22 cellular contexts compared by ENCODE assay signal in the genomic region with DNA sequence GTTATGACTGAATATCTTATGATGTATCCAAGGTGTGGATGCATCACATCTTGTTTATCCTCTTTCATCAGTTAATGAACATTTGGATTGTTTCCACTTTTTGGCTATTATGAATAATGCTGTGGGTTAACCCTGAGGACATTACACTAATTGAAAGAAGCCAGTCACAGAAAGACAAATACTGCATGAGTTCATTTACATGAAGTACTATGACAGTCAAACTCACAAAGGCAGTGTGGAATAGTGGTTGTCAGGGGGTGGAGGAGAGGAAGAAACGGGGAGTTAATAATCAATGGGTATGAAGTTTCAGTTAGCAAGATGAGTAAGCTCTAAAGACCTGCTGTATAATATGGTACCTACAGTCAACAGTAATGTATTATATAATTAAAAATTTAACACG.
DNase-seq lines count a peak whose midpoint lies in the region; ATAC-seq, FAIRE-seq and TF ChIP-seq lines count a peak whose summit lies in the region.
"Had no signal": no experiment of that assay in that cellular context is flagged by ENCODE, and none has a peak within 500 bp of the region (broad histone marks: within the 10 kb centered on the region; RNA-seq: fewer than 3 reads in every experiment).

No MANE protein-coding gene starts in this region.

- no peak for FAIRE-seq in frontal cortex (lab: Jason Lieb, UNC)
- FAIRE-seq: H1, small intestine, urothelium cell line had no signal

- H2AFZ ChIP-seq in OCI-LY3 (ENCODE audit: low read depth, low read length): no peak overlapping the region

- H3K9me3 ChIP-seq in OCI-LY3 (ENCODE audit: insufficient read depth, low read length) (no peaks in the 10 kb centered on the region), ovary (no peaks in the 10 kb centered on the region)
- H3K9me3 ChIP-seq: body of pancreas, colonic mucosa, prostate gland had no signal

- peaks cover 42% of the 10 kb centered on the region for H3K4me1 ChIP-seq in OCI-LY3 (ENCODE audit: low read length)
- H3K4me1 ChIP-seq in ovary (ENCODE audit: insufficient read depth): no peaks in the 10 kb centered on the region
- H3K4me1 ChIP-seq: body of pancreas, colonic mucosa, prostate gland had no signal

- DNase-seq in ovary (no peak), frontal cortex (ENCODE audit: low spot score in 2 of 2) (no peak), NCI-H82 (lab: John Stamatoyannopoulos, UW) (no peak)
- DNase-seq in stimulated activated CD4-positive, alpha-beta T cell treated with anti-CD3 and anti-CD28 coated beads, Interleukin-12 subunit alpha, Interleukin-12 subunit beta, amount 100 ng/mL, for 4 hours: no peak
- DNase-seq: activated CD4-positive, CD25-positive, alpha-beta regulatory T cell treated with anti-CD3 and anti-CD28 coated beads, Interleukin-2, amount 50 U/mL, for 72 hours; activated naive CD8-positive, alpha-beta T cell treated with anti-CD3 and anti-CD28 coated beads, Interleukin-2, amount 10 ng/mL, durations not matched to agents 7 days and 5 days; body of pancreas; CD8-positive, alpha-beta T cell; colonic mucosa; NCI-H146; nephron progenitor cell; small intestine; stimulated activated CD4-positive, alpha-beta T cell treated with anti-CD3 and anti-CD28 coated beads, Interleukin-4, amount 100 ng/mL, for 24 hours; T-helper 9 cell had no signal

- no peak overlapping the region for H3K9ac ChIP-seq in OCI-LY3 (ENCODE audit: low read length)

- intact Hi-C loops in ovary (cut with DNase I): no loop called here

- H3K27me3 ChIP-seq in OCI-LY3 (ENCODE audit: low read depth, low read length) (no peaks in the 10 kb centered on the region), ovary (no peaks in the 10 kb centered on the region)
- H3K27me3 ChIP-seq: body of pancreas, colonic mucosa had no signal

- H3K4me3 ChIP-seq in OCI-LY3 (ENCODE audit: low read length): no peak overlapping the region
- no peak overlapping the region for H3K4me3 ChIP-seq in ovary
- H3K4me3 ChIP-seq: body of pancreas, colonic mucosa, prostate gland, SK-N-MC had no signal

- WGBS in ovary, 3 donors: 74 to 85% (median 78%) methylated on average over 2 of the region's 2 CpGs

- TF ChIP-seq CTCF in OCI-LY3 (IDR thresholded peaks at IDR 0.05; ENCODE audit: low read depth, low read length): no peak
- no peak for TF ChIP-seq CTCF in ovary (IDR thresholded peaks at IDR 0.05)

- H4K20me1 ChIP-seq in OCI-LY3 (ENCODE audit: insufficient read depth, low read length): no peaks in the 10 kb centered on the region

- ATAC-seq in GM18907 (IDR thresholded peaks at IDR 0.05; ENCODE audit: unreplicated experiment) (peak; percentile 95), GM21825 (IDR thresholded peaks at IDR 0.05; ENCODE audit: unreplicated experiment) (peak; percentile 78), HG03097 (IDR thresholded peaks at IDR 0.05; ENCODE audit: low FRiP score, unreplicated experiment) (peak; percentile 88)
- ATAC-seq: body of pancreas; CD8-positive, alpha-beta T cell had no signal

- TF ChIP-seq EP300 in ovary (IDR thresholded peaks at IDR 0.05): no peak

- H3K27ac ChIP-seq in OCI-LY3 (ENCODE audit: low read length): peak overlapping the region; percentile 41; the same call in 1 of the 2 replicates
- H3K27ac ChIP-seq in ovary: no peak overlapping the region
- H3K27ac ChIP-seq: body of pancreas, colonic mucosa, prostate gland, SK-N-MC had no signal

- H3K79me2 ChIP-seq in OCI-LY3 (ENCODE audit: low read length): no peaks in the 10 kb centered on the region

- H3K36me3 ChIP-seq in OCI-LY3 (replicated peaks; ENCODE audit: low read depth, low read length) (peaks cover 14% of the 10 kb centered on the region), ovary (no peaks in the 10 kb centered on the region)
- H3K36me3 ChIP-seq: colonic mucosa, prostate gland had no signal

- TF ChIP-seq POLR2A in ovary (IDR thresholded peaks at IDR 0.05): no peak

- H3K4me2 ChIP-seq in OCI-LY3 (ENCODE audit: low read length): no peak overlapping the region; the same call in 1 of the 2 replicates
